Comparison of ENCODE assay signal across 8 cellular contexts in genomic region chr5:149552038-149552494, GRCh38. TPM values are rescaled to one million over a fixed set of nuclear protein-coding genes. Genes with fewer than 3 reads are reported as not detected.
DNase-seq lines count a peak whose midpoint lies in the region; ATAC-seq and TF ChIP-seq lines count a peak whose summit lies in the region.

No MANE protein-coding gene starts in this region.

- peak overlapping the region; percentile 98 to 100 (median 98) for H3K27ac ChIP-seq in upper lobe of left lung

- TF ChIP-seq CTCF in brain (conservative IDR thresholded peaks at IDR 0.05) (peak; percentile 55 to 60), upper lobe of left lung (IDR thresholded peaks at IDR 0.05) (peak in 1 of 6 experiments; percentile 6)

- peaks cover 4% of the 10 kb centered on the region for H3K27me3 Mint-ChIP-seq in activated naive CD4-positive, alpha-beta T cell treated with anti-CD3 and anti-CD28 coated beads, Interleukin-2, amount 10 ng/mL, durations not matched to agents 7 days and 5 days
- H3K27me3 Mint-ChIP-seq in brain (peaks cover 16% of the 10 kb centered on the region), memory B cell (no peaks in the 10 kb centered on the region)

- peaks cover 0 to 27% (median 3%) of the 10 kb centered on the region in 4 donors for H3K36me3 ChIP-seq in upper lobe of left lung

- peak overlapping the region; percentile 97 for H3K27ac Mint-ChIP-seq in activated naive CD4-positive, alpha-beta T cell treated with anti-CD3 and anti-CD28 coated beads, Interleukin-2, amount 10 ng/mL, durations not matched to agents 7 days and 5 days
- H3K27ac Mint-ChIP-seq in brain (peak overlapping the region; percentile 98 to 100 (median 99)), memory B cell (peak overlapping the region; percentile 98)

- H3K9me3 Mint-ChIP-seq in activated naive CD4-positive, alpha-beta T cell treated with anti-CD3 and anti-CD28 coated beads, Interleukin-2, amount 10 ng/mL, durations not matched to agents 7 days and 5 days: no peaks in the 10 kb centered on the region
- H3K9me3 Mint-ChIP-seq in brain (peaks cover 0 to 12% (median 2%) of the 10 kb centered on the region in 5 experiments), memory B cell (no peaks in the 10 kb centered on the region)

- no peak for ATAC-seq in memory B cell (ENCODE audit: low read depth)
- ATAC-seq in upper lobe of left lung (ENCODE audit: low FRiP score in 2 of 2): no peak
- no peak for ATAC-seq in GM19395 (IDR thresholded peaks at IDR 0.05; ENCODE audit: unreplicated experiment)
- ATAC-seq in HG03521 (IDR thresholded peaks at IDR 0.05; ENCODE audit: unreplicated experiment): no peak

- CTCF ChIA-PET in activated naive CD4-positive, alpha-beta T cell treated with anti-CD3 and anti-CD28 coated beads, Interleukin-2, amount 10 ng/mL, durations not matched to agents 7 days and 5 days (lab: Charles Lee): interaction anchor here (0.9 to 3.0 kb wide), 5 partner anchors 10 to 115 kb away, joined by 3 to 24 read pairs (median 4); no protein-coding TSS in a partner anchor

- H3K4me1 ChIP-seq in upper lobe of left lung: peaks cover 21 to 29% (median 29%) of the 10 kb centered on the region in 4 donors

- peak overlapping the region in 3 of 4 donors; percentile 67 to 89 (median 75) for H3K4me3 ChIP-seq in upper lobe of left lung

- DNase-seq in activated naive CD4-positive, alpha-beta T cell treated with anti-CD3 and anti-CD28 coated beads, Interleukin-2, amount 10 ng/mL, durations not matched to agents 7 days and 5 days: no peak
- DNase-seq in activated naive CD4-positive, alpha-beta T cell (lab: John Stamatoyannopoulos, UW): no peak
- no peak for DNase-seq in memory B cell (ENCODE audit: low spot score in 2 of 2)
- no peak for DNase-seq in upper lobe of left lung
- no peak for DNase-seq in NCI-H69 (lab: John Stamatoyannopoulos, UW)

- whole genome bisulfite sequencing in upper lobe of left lung, 2 donors: 28 to 35% methylated on average over 6 of the region's 6 CpGs

- TF ChIP-seq EP300 in upper lobe of left lung (IDR thresholded peaks at IDR 0.05): no peak

- no peak for TF ChIP-seq POLR2A in upper lobe of left lung (IDR thresholded peaks at IDR 0.05)

- H3K4me3 Mint-ChIP-seq in activated naive CD4-positive, alpha-beta T cell treated with anti-CD3 and anti-CD28 coated beads, Interleukin-2, amount 10 ng/mL, durations not matched to agents 7 days and 5 days: peak overlapping the region; percentile 95
- H3K4me3 Mint-ChIP-seq in brain (peak overlapping the region; percentile 98 to 99 (median 98)), memory B cell (peak overlapping the region; percentile 98)

- no peaks in the 10 kb centered on the region for H3K27me3 ChIP-seq in upper lobe of left lung

- H3K9me3 ChIP-seq in upper lobe of left lung: no peaks in the 10 kb centered on the region

- peaks cover 31% of the 10 kb centered on the region for H3K36me3 Mint-ChIP-seq in activated naive CD4-positive, alpha-beta T cell treated with anti-CD3 and anti-CD28 coated beads, Interleukin-2, amount 10 ng/mL, durations not matched to agents 7 days and 5 days
- H3K36me3 Mint-ChIP-seq in brain: peaks cover 36% of the 10 kb centered on the region
- H3K36me3 Mint-ChIP-seq in memory B cell: peaks cover 9% of the 10 kb centered on the region

- H3K4me1 Mint-ChIP-seq in activated naive CD4-positive, alpha-beta T cell treated with anti-CD3 and anti-CD28 coated beads, Interleukin-2, amount 10 ng/mL, durations not matched to agents 7 days and 5 days: peaks cover 30% of the 10 kb centered on the region
- H3K4me1 Mint-ChIP-seq in brain (peaks cover 35% of the 10 kb centered on the region), memory B cell (peaks cover 17% of the 10 kb centered on the region)

RNA-seq across cellular contexts. Expression of gene CSNK1A1, which starts 0.8 kb away (rescaled TPM):
- 66.7 TPM for polyA plus RNA-seq in brain (ENCODE audit: insufficient read depth, low read depth, low replicate concordance)
- total RNA-seq in upper lobe of left lung: 100 to 1,000 TPM; 153 to 215 (median 202) TPM

RNA-seq across cellular contexts. Expression of gene ARHGEF37, which starts 29.2 kb away (rescaled TPM):
- 12.7 TPM for polyA plus RNA-seq in brain (ENCODE audit: insufficient read depth, low read depth, low replicate concordance)
- total RNA-seq in upper lobe of left lung: 10 to 100 TPM in 3 of 6 donors, 1 to 10 TPM in 3; 4.3 to 13.6 (median 10.0) TPM
